ENCODE assay signal across 19 cellular contexts in genomic region chr15:46343527-46343926, GRCh38.
DNase-seq lines count a peak whose midpoint lies in the region; ATAC-seq and TF ChIP-seq lines count a peak whose summit lies in the region.
"Had no signal": no experiment of that assay in that cellular context is flagged by ENCODE, and none has a peak within 500 bp of the region (broad histone marks: within the 10 kb centered on the region; RNA-seq: fewer than 3 reads in every experiment).

No MANE protein-coding gene starts in this region.

- H4K20me1 ChIP-seq in neural progenitor cell (ENCODE audit: low read depth), result no peaks in the 10 kb centered on the region
- H4K20me1 ChIP-seq: BLaER1 treated with 17β-estradiol and CSF1 and Interleukin-3, amounts not matched to agents 10 nM and 100 nM had no signal

- H3K36me3 Mint-ChIP-seq in endodermal cell (ENCODE audit: low read depth), result no peaks in the 10 kb centered on the region
- H3K36me3 Mint-ChIP-seq in neural progenitor cell, result no peaks in the 10 kb centered on the region
- H3K36me3 Mint-ChIP-seq: CD8-positive, alpha-beta memory T cell had no signal

- H3K27ac Mint-ChIP-seq in endodermal cell (no peak overlapping the region), neural progenitor cell (peak overlapping the region; percentile 91)
- H3K27ac Mint-ChIP-seq: CD8-positive, alpha-beta memory T cell had no signal

- H3K9me3 ChIP-seq in endodermal cell (ENCODE audit: control insufficient read depth, low read length) (no peaks in the 10 kb centered on the region), neural progenitor cell (ENCODE audit: low read depth) (no peaks in the 10 kb centered on the region)
- H3K9me3 ChIP-seq: BLaER1 treated with 17β-estradiol and CSF1 and Interleukin-3, amounts not matched to agents 10 nM and 100 nM had no signal

- H3K4me2 ChIP-seq in neural progenitor cell, result peak overlapping the region; percentile 48
- H3K4me2 ChIP-seq: BLaER1 treated with 17β-estradiol and CSF1 and Interleukin-3, amounts not matched to agents 10 nM and 100 nM had no signal

- DNase-seq in NCI-H2171 treated with DMSO at 0.1 percent for 48 hours (lab: John Stamatoyannopoulos, UW), result peak; percentile 76
- DNase-seq in NCI-H2171 (lab: John Stamatoyannopoulos, UW), result no peak
- no peak for DNase-seq in endodermal cell
- peak; percentile 49 for DNase-seq in neural progenitor cell (ENCODE audit: low spot score)
- DNase-seq in GM03348 (ENCODE audit: low spot score), result no peak
- no peak for DNase-seq in SK-N-DZ (ENCODE audit: low spot score)
- no peak for DNase-seq in COLO829 (ENCODE audit: low spot score)
- DNase-seq: 8988T; CD8-positive, alpha-beta memory T cell; DND-41; H7; KG1; NCI-H1417 treated with DMSO at 0.1 percent for 48 hours; NCI-H2081; NCI-H446; SHP77 had no signal

- H3K4me1 Mint-ChIP-seq in endodermal cell (peaks cover 8% of the 10 kb centered on the region), neural progenitor cell (peaks cover 28% of the 10 kb centered on the region)
- H3K4me1 Mint-ChIP-seq: CD8-positive, alpha-beta memory T cell had no signal

- H3K4me3 ChIP-seq in endodermal cell (ENCODE audit: low read length), result no peak overlapping the region
- no peak overlapping the region for H3K4me3 ChIP-seq in neural progenitor cell
- H3K4me3 ChIP-seq: BLaER1 treated with 17β-estradiol and CSF1 and Interleukin-3, amounts not matched to agents 10 nM and 100 nM had no signal

- H3K4me3 Mint-ChIP-seq in endodermal cell (no peak overlapping the region), neural progenitor cell (peak overlapping the region; percentile 33)
- H3K4me3 Mint-ChIP-seq: CD8-positive, alpha-beta memory T cell had no signal

- no peak for ATAC-seq in GM21786 (IDR thresholded peaks at IDR 0.05; ENCODE audit: unreplicated experiment)
- ATAC-seq: HepG2 had no signal

- H3K9me3 Mint-ChIP-seq in endodermal cell (no peaks in the 10 kb centered on the region), neural progenitor cell (no peaks in the 10 kb centered on the region)

- H3K27me3 Mint-ChIP-seq in endodermal cell (ENCODE audit: insufficient read depth), result no peaks in the 10 kb centered on the region
- peaks cover 5% of the 10 kb centered on the region for H3K27me3 Mint-ChIP-seq in neural progenitor cell (ENCODE audit: insufficient read depth, low read depth)
- H3K27me3 Mint-ChIP-seq: CD8-positive, alpha-beta memory T cell had no signal

- H3K4me1 ChIP-seq in endodermal cell (ENCODE audit: control insufficient read depth, insufficient read depth, low read length) (no peaks in the 10 kb centered on the region), neural progenitor cell (peaks cover 16% of the 10 kb centered on the region)
- H3K4me1 ChIP-seq: BLaER1 treated with 17β-estradiol and CSF1 and Interleukin-3, amounts not matched to agents 10 nM and 100 nM had no signal

- WGBS in endodermal cell (ENCODE audit: insufficient coverage in 1 of 2, insufficient read length in 1 of 2), 2 experiments, result 56 to 78% methylated on average over 5 to 6 of the region's 6 CpGs

- no peaks in the 10 kb centered on the region for H3K27me3 ChIP-seq in endodermal cell (ENCODE audit: control insufficient read depth, insufficient read depth, low read length, poor library complexity, severe bottlenecking)
- H3K27me3 ChIP-seq in neural progenitor cell, result no peaks in the 10 kb centered on the region
- H3K27me3 ChIP-seq: BLaER1 treated with 17β-estradiol and CSF1 and Interleukin-3, amounts not matched to agents 10 nM and 100 nM had no signal

- no peaks in the 10 kb centered on the region for H3F3A ChIP-seq in neural progenitor cell (ENCODE audit: low read depth)

- H3K9ac ChIP-seq in endodermal cell (ENCODE audit: extremely low read depth, low read length, poor library complexity, severe bottlenecking) (no peak overlapping the region), neural progenitor cell (no peak overlapping the region)
- H3K9ac ChIP-seq: BLaER1 treated with 17β-estradiol and CSF1 and Interleukin-3, amounts not matched to agents 10 nM and 100 nM had no signal

- H3K27ac ChIP-seq in endodermal cell (ENCODE audit: low read depth, low read length) (peak overlapping the region; percentile 81), neural progenitor cell (no peak overlapping the region)
- H3K27ac ChIP-seq: BLaER1 treated with 17β-estradiol and CSF1 and Interleukin-3, amounts not matched to agents 10 nM and 100 nM had no signal

- no peaks in the 10 kb centered on the region for H3K79me2 ChIP-seq in neural progenitor cell (ENCODE audit: low read depth)

- no peaks in the 10 kb centered on the region for H3K36me3 ChIP-seq in endodermal cell (ENCODE audit: control insufficient read depth, insufficient read depth, low read length)
- no peaks in the 10 kb centered on the region for H3K36me3 ChIP-seq in neural progenitor cell
- H3K36me3 ChIP-seq: BLaER1 treated with 17β-estradiol and CSF1 and Interleukin-3, amounts not matched to agents 10 nM and 100 nM had no signal

- peak overlapping the region; percentile 76 for H2AFZ ChIP-seq in neural progenitor cell (replicated peaks)

- no peak for TF ChIP-seq CTCF in endodermal cell (conservative IDR thresholded peaks at IDR 0.05)
- no peak for TF ChIP-seq CTCF in neural progenitor cell (IDR thresholded peaks at IDR 0.05)

Comparison
In these comparisons a context has a peak if more than half of its experiments do, and no peak if none do; other contexts are left out.
1. DNase-seq: peak in NCI-H2171 treated with DMSO at 0.1 percent for 48 hours (single experiment) and neural progenitor cell (single experiment); none in NCI-H2171 (single experiment), endodermal cell (single experiment), GM03348 (single experiment), SK-N-DZ (single experiment) and COLO829 (single experiment).